In the genomic region with DNA sequence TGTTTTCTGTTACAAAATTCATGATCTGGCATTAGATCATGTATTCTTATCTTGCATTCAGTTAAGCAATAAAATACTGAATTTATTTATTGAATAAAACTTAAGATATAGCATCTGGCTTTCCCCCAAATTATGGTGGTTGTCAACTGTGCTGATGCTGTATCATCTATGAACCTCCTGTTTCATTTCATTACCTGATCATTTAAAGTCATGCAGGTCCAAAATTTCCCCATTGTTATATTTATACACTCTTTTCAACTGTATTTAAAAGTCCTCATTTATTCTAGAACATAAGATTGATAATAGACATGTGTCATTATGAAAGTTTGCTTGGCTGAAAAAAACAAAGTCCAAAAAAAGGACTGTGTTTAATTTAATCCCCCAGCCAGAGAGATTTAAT, we compare ENCODE assay signal across 23 cellular contexts.
"Had no signal": no experiment of that assay in that cellular context is flagged by ENCODE, and none has a peak within 500 bp of the region (broad histone marks: within the 10 kb centered on the region; RNA-seq: fewer than 3 reads in every experiment).

No MANE protein-coding gene starts in this region.

- H3K27me3 ChIP-seq: SJSA1 had no signal

- H3K4me3 ChIP-seq: SJSA1, SK-N-MC had no signal

- H3K36me3 ChIP-seq: SJSA1 had no signal

- FAIRE-seq: HepG2, RCC 7860 had no signal

- H3K4me1 ChIP-seq: SJSA1 had no signal

- H3K27ac ChIP-seq: SJSA1, SK-N-MC had no signal

- DNase-seq: IMR-90; KG1; NCI-H1048; NCI-H1105; NCI-H1417; NCI-H1436 treated with DMSO at 0.1 percent for 48 hours; NCI-H1694; NCI-H187 treated with DMSO at 0.1 percent for 48 hours; NCI-H2029 treated with DMSO at 0.1 percent for 48 hours; NCI-H2107; NCI-H2227 treated with DMSO at 0.1 percent for 48 hours; NCI-H524 treated with DMSO at 0.1 percent for 48 hours; NCI-H69; NCI-H774; NK-92 treated with Interleukin-12 subunit alpha and Interleukin-12 subunit beta, amount 100 ng/mL, for 24 hours; Right ventricle myocardium superior; RPMI8226; SIG-M5; T-helper 2 cell had no signal
